ENCODE assay signal across 2 cellular contexts in the genomic region with DNA sequence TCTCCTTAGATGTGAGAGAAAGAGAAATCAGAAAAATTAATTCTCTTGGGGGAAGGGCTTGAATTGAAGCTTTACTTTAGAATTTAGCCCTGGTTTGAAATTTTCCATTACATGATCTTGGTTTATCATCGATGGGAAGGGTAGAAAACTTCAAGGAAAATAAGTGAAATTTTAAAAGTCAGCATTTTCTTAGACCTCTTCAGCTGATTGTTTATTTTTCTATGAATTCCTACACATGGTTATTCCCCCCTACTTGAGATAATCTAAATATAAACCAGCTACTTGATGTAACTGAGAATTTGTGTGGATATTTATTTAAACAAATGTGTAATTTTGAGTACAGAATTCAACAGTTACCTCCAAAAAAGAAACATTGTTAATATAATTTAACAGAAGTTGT.
A peak's percentile ranks its signal among the peaks of the same experiment; 100 is the strongest.
TF ChIP-seq lines count a peak whose summit lies in the region.

No MANE protein-coding gene starts in this region.

TF ChIP-seq in HCT116, 20 proteins besides CTCF, POLR2A, EP300 and RAD21:
- TF ChIP-seq POLR2AphosphoS5 (IDR thresholded peaks at IDR 0.05; ENCODE audit: low read depth, low read length) (no peak), YY1 (IDR thresholded peaks at IDR 0.05; ENCODE audit: extremely low read depth, insufficient replicate concordance, low read depth, low read length) (no peak), EZH2phosphoT487 (IDR thresholded peaks at IDR 0.05; ENCODE audit: borderline replicate concordance) (no peak), SIN3A (IDR thresholded peaks at IDR 0.05; ENCODE audit: low read depth) (no peak), FOSL1 (IDR thresholded peaks at IDR 0.05; ENCODE audit: low read depth) (no peak), TCF7L2 (IDR thresholded peaks at IDR 0.05; ENCODE audit: borderline replicate concordance, extremely low read depth, insufficient read depth, insufficient read length) (no peak), SRF (IDR thresholded peaks at IDR 0.05; ENCODE audit: low read depth) (no peak), ZNF274 (IDR thresholded peaks at IDR 0.05; ENCODE audit: low read depth, low read length) (no peak), JUND (IDR thresholded peaks at IDR 0.05) (no peak), CBX3 (IDR thresholded peaks at IDR 0.05; ENCODE audit: low read depth) (no peak), EGR1 (IDR thresholded peaks at IDR 0.05; ENCODE audit: low read depth) (no peak), ELF1 (IDR thresholded peaks at IDR 0.05; ENCODE audit: borderline replicate concordance, low read depth) (no peak), SP1 (IDR thresholded peaks at IDR 0.05; ENCODE audit: low read depth) (no peak), ZFX (IDR thresholded peaks at IDR 0.05) (no peak)
- TF ChIP-seq, protein P1, sequence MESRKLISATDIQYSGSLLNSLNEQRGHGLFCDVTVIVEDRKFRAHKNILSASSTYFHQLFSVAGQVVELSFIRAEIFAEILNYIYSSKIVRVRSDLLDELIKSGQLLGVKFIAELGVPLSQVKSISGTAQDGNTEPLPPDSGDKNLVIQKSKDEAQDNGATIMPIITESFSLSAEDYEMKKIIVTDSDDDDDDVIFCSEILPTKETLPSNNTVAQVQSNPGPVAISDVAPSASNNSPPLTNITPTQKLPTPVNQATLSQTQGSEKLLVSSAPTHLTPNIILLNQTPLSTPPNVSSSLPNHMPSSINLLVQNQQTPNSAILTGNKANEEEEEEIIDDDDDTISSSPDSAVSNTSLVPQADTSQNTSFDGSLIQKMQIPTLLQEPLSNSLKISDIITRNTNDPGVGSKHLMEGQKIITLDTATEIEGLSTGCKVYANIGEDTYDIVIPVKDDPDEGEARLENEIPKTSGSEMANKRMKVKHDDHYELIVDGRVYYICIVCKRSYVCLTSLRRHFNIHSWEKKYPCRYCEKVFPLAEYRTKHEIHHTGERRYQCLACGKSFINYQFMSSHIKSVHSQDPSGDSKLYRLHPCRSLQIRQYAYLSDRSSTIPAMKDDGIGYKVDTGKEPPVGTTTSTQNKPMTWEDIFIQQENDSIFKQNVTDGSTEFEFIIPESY (IDR thresholded peaks at IDR 0.05; ENCODE audit: extremely low read depth, insufficient replicate concordance, low read length), result no peak
- TF ChIP-seq, protein P2, sequence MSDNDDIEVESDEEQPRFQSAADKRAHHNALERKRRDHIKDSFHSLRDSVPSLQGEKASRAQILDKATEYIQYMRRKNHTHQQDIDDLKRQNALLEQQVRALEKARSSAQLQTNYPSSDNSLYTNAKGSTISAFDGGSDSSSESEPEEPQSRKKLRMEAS (IDR thresholded peaks at IDR 0.05), result no peak
TF ChIP-seq in HCT116: peak in this region for 0.

TF ChIP-seq in K562, 482 proteins besides CTCF, POLR2A, EP300 and RAD21:
- TF ChIP-seq NR2C1 (IDR thresholded peaks at IDR 0.05) (no peak), NR2C1 (tag; IDR thresholded peaks at IDR 0.05) (no peak), RNF2 (IDR thresholded peaks at IDR 0.05) (no peak), C11orf30 (IDR thresholded peaks at IDR 0.05; ENCODE audit: low read depth) (peak; percentile 84), ZNF316 (IDR thresholded peaks at IDR 0.05) (peak; percentile 90), MAFG (tag; conservative IDR thresholded peaks at IDR 0.05) (peak; percentile 69), MYNN (IDR thresholded peaks at IDR 0.05) (no peak), MYNN (CRISPR knock-in tag; IDR thresholded peaks at IDR 0.05) (no peak), MAFF (IDR thresholded peaks at IDR 0.05; ENCODE audit: low read length) (peak; percentile 51), PPARD (CRISPR knock-in tag; IDR thresholded peaks at IDR 0.05) (no peak)
- TF ChIP-seq, protein P3, sequence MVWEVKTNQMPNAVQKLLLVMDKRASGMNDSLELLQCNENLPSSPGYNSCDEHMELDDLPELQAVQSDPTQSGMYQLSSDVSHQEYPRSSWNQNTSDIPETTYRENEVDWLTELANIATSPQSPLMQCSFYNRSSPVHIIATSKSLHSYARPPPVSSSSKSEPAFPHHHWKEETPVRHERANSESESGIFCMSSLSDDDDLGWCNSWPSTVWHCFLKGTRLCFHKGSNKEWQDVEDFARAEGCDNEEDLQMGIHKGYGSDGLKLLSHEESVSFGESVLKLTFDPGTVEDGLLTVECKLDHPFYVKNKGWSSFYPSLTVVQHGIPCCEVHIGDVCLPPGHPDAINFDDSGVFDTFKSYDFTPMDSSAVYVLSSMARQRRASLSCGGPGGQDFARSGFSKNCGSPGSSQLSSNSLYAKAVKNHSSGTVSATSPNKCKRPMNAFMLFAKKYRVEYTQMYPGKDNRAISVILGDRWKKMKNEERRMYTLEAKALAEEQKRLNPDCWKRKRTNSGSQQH (CRISPR knock-in tag; IDR thresholded peaks at IDR 0.05), result no peak
